ENCODE assay signal across 8 cellular contexts in genomic region chr15:31216210-31216911, GRCh38.
DNase-seq lines count a peak whose midpoint lies in the region; TF ChIP-seq lines count a peak whose summit lies in the region.

No MANE protein-coding gene starts in this region.

- peaks cover 4% of the 10 kb centered on the region for H3K36me3 Mint-ChIP-seq in T-helper 1 cell treated with Interleukin-12 subunit alpha and Interleukin-12 subunit beta and Interleukin-4 antibody, amounts not matched to agents 30 μg/mL and 1 μg/mL, for 36 hours (ENCODE audit: low read depth)

- H3K27ac Mint-ChIP-seq in T-helper 1 cell treated with Interleukin-12 subunit alpha and Interleukin-12 subunit beta and Interleukin-4 antibody, amounts not matched to agents 30 μg/mL and 1 μg/mL, for 36 hours = peak overlapping the region; percentile 95

- no peaks in the 10 kb centered on the region for H3K4me1 ChIP-seq in GM23248 (ENCODE audit: insufficient read depth)

- no peaks in the 10 kb centered on the region for H3K36me3 ChIP-seq in GM23248 (ENCODE audit: low read depth)

- H3K27me3 ChIP-seq in GM23248 (replicated peaks; ENCODE audit: insufficient read depth) (no peaks in the 10 kb centered on the region), layer of hippocampus (ENCODE audit: control insufficient read depth, insufficient read depth, low read length) (no peaks in the 10 kb centered on the region)

- CTCF ChIA-PET in GM10248 (lab: Yijun Ruan, JAX) = interaction anchor here (1.0 to 2.3 kb wide), 3 partner anchors 48 to 146 kb away, joined by 3 to 7 read pairs (median 6); no protein-coding TSS in a partner anchor

- in situ Hi-C loops in GM23248 (cut with MboI) = no loop called here

- H3K79me2 ChIP-seq in GM23248 (ENCODE audit: insufficient read depth) = no peaks in the 10 kb centered on the region

- H3K4me3 Mint-ChIP-seq in T-helper 1 cell treated with Interleukin-12 subunit alpha and Interleukin-12 subunit beta and Interleukin-4 antibody, amounts not matched to agents 30 μg/mL and 1 μg/mL, for 36 hours = peak overlapping the region; percentile 84

- H3K4me2 ChIP-seq in GM23248 (ENCODE audit: unreplicated experiment) = peak overlapping the region; percentile 28

- H3K27ac ChIP-seq in GM23248 = no peak overlapping the region
- H3K27ac ChIP-seq in layer of hippocampus (ENCODE audit: low read depth, low read length) = peak overlapping the region; percentile 82

- peaks cover 37% of the 10 kb centered on the region for H3K4me1 Mint-ChIP-seq in T-helper 1 cell treated with Interleukin-12 subunit alpha and Interleukin-12 subunit beta and Interleukin-4 antibody, amounts not matched to agents 30 μg/mL and 1 μg/mL, for 36 hours (ENCODE audit: low read depth)

- DNase-seq in GM10248 (ENCODE audit: extremely low spot score) (peak; percentile 82), GM23248 (peak; percentile 46), Kasumi-1 (lab: John Stamatoyannopoulos, UW) (peak; percentile 38 to 54), cerebellar cortex (ENCODE audit: low spot score) (peak; percentile 35), NK-92 (lab: John Stamatoyannopoulos, UW; ENCODE audit: unreplicated experiment) (no peak)
- DNase-seq in stimulated activated CD4-positive, alpha-beta T cell treated with anti-CD3 and anti-CD28 coated beads, Interleukin-2, amount 100 ng/mL, for 48 hours = peak; percentile 33 to 34

- POLR2A ChIA-PET in GM10248 (lab: Yijun Ruan, JAX) = no interaction called here

- TF ChIP-seq CTCF in GM10248 (IDR thresholded peaks at IDR 0.05; ENCODE audit: control extremely low read depth, extremely low read depth, low read depth, missing control alignments) = no peak

- no peak overlapping the region for H3K4me3 ChIP-seq in GM23248

- H3K9ac ChIP-seq in GM23248 = no peak overlapping the region

- H4K20me1 ChIP-seq in GM23248 (ENCODE audit: insufficient read depth) = no peaks in the 10 kb centered on the region

- no peaks in the 10 kb centered on the region for H3K9me2 ChIP-seq in GM23248 (ENCODE audit: insufficient read depth)

- WGBS in GM23248 (ENCODE audit: low coverage in 1 of 2, low lambda C conversion rate in 2 of 2, missing lambda C conversion rate in 2 of 2), 2 experiments = 18 to 37% methylated on average over 9 to 30 of the region's 30 CpGs

- no peaks in the 10 kb centered on the region for H3K27me3 Mint-ChIP-seq in T-helper 1 cell treated with Interleukin-12 subunit alpha and Interleukin-12 subunit beta and Interleukin-4 antibody, amounts not matched to agents 30 μg/mL and 1 μg/mL, for 36 hours (ENCODE audit: low read depth)

- no peaks in the 10 kb centered on the region for H3F3A ChIP-seq in GM23248 (ENCODE audit: insufficient read depth)

- peaks cover 3% of the 10 kb centered on the region for H3K9me3 Mint-ChIP-seq in T-helper 1 cell treated with Interleukin-12 subunit alpha and Interleukin-12 subunit beta and Interleukin-4 antibody, amounts not matched to agents 30 μg/mL and 1 μg/mL, for 36 hours

- peaks cover 4% of the 10 kb centered on the region for H3K9me3 ChIP-seq in GM23248 (ENCODE audit: low read depth)

- H2AFZ ChIP-seq in GM23248 = peak overlapping the region; percentile 41; the same call in 1 of the 2 replicates
